ENCODE assay signal across 8 cellular contexts in genomic region chr17:55089955-55090573, GRCh38.
A peak's percentile ranks its signal among the peaks of the same experiment; 100 is the strongest.
DNase-seq lines count a peak whose midpoint lies in the region; ATAC-seq, FAIRE-seq and TF ChIP-seq lines count a peak whose summit lies in the region.

No MANE protein-coding gene starts in this region.

- CTCF ChIA-PET in activated CD8-positive, alpha-beta T cell treated with anti-CD3 and anti-CD28 coated beads for 36 hours (lab: Charles Lee) = interaction anchor here (1.3 to 1.5 kb wide), 2 partner anchors 98 to 258 kb away, joined by 3 to 5 read pairs; no protein-coding TSS in a partner anchor

- ATAC-seq in GM21529 (IDR thresholded peaks at IDR 0.05; ENCODE audit: unreplicated experiment) = peak; percentile 98
- ATAC-seq in activated CD8-positive, alpha-beta T cell treated with anti-CD3 and anti-CD28 coated beads for 36 hours = peak; percentile 99
- ATAC-seq in lower lobe of right lung = peak; percentile 52 to 67

- no peak overlapping the region for H3K4me3 ChIP-seq in HUES64 (ENCODE audit: low read length)
- no peak overlapping the region for H3K4me3 ChIP-seq in lower lobe of right lung

- H3K9me3 ChIP-seq in HUES64 (ENCODE audit: insufficient read depth, low read depth, low read length) = no peaks in the 10 kb centered on the region
- H3K9me3 ChIP-seq in lower lobe of right lung = no peaks in the 10 kb centered on the region

- peaks cover 7% of the 10 kb centered on the region for H3K36me3 Mint-ChIP-seq in activated CD8-positive, alpha-beta T cell treated with anti-CD3 and anti-CD28 coated beads for 36 hours (ENCODE audit: low read depth)

- H3K9ac ChIP-seq in HUES64 (ENCODE audit: low read depth, low read length) = peak overlapping the region; percentile 5; the same call in 1 of the 2 replicates

- H3K9me3 Mint-ChIP-seq in activated CD8-positive, alpha-beta T cell treated with anti-CD3 and anti-CD28 coated beads for 36 hours = no peaks in the 10 kb centered on the region

- DNase-seq in GM12892 (ENCODE audit: insufficient read length) (peak; percentile 5), lower lobe of right lung (no peak), LoVo (ENCODE audit: low spot score) (no peak), cortex of kidney (lab: John Stamatoyannopoulos, UW) (no peak), G401 (ENCODE audit: low spot score) (no peak)
- peak; percentile 68 for DNase-seq in activated CD8-positive, alpha-beta T cell treated with anti-CD3 and anti-CD28 coated beads for 36 hours

- no peak for TF ChIP-seq POLR2A in GM12892 (IDR thresholded peaks at IDR 0.05; ENCODE audit: low read depth, low read length)

- H3K27me3 ChIP-seq in HUES64 (ENCODE audit: insufficient read depth, low read length) (no peaks in the 10 kb centered on the region), lower lobe of right lung (ENCODE audit: low read depth) (no peaks in the 10 kb centered on the region)

- H3K4me1 ChIP-seq in HUES64 (ENCODE audit: insufficient read depth, low read length) (peaks cover 11% of the 10 kb centered on the region; the same call in 1 of the 2 replicates), lower lobe of right lung (no peaks in the 10 kb centered on the region)

- peak; percentile 95 for FAIRE-seq in GM12892 (lab: Jason Lieb, UNC)

- H3K4me1 Mint-ChIP-seq in activated CD8-positive, alpha-beta T cell treated with anti-CD3 and anti-CD28 coated beads for 36 hours (ENCODE audit: low read depth) = peaks cover 12% of the 10 kb centered on the region

- H3K27ac ChIP-seq in HUES64 (ENCODE audit: low read depth, low read length) (no peak overlapping the region), lower lobe of right lung (no peak overlapping the region)

- no peaks in the 10 kb centered on the region for H3K27me3 Mint-ChIP-seq in activated CD8-positive, alpha-beta T cell treated with anti-CD3 and anti-CD28 coated beads for 36 hours

- H3K4me3 Mint-ChIP-seq in activated CD8-positive, alpha-beta T cell treated with anti-CD3 and anti-CD28 coated beads for 36 hours = no peak overlapping the region

- H3K36me3 ChIP-seq in HUES64 (ENCODE audit: insufficient read depth, low read length) = no peaks in the 10 kb centered on the region; the same call in 1 of the 2 replicates
- no peaks in the 10 kb centered on the region for H3K36me3 ChIP-seq in lower lobe of right lung

- WGBS in HUES64 = 83% methylated on average over 4 of the region's 4 CpGs

- peak overlapping the region; percentile 89 for H3K27ac Mint-ChIP-seq in activated CD8-positive, alpha-beta T cell treated with anti-CD3 and anti-CD28 coated beads for 36 hours

- intact Hi-C loops in activated CD8-positive, alpha-beta T cell treated with anti-CD3 and anti-CD28 coated beads for 36 hours (cut with micrococcal nuclease) = no loop called here
- intact Hi-C loops in lower lobe of right lung (cut with DNase I) = no loop called here

- POLR2A ChIA-PET in activated CD8-positive, alpha-beta T cell treated with anti-CD3 and anti-CD28 coated beads for 36 hours (lab: Charles Lee) = no interaction called here

- in situ Hi-C loops in G401 (cut with HindIII; ENCODE audit: low sequenced_read_pairs) = no loop called here

- no peak for TF ChIP-seq CTCF in activated CD8-positive, alpha-beta T cell treated with anti-CD3 and anti-CD28 coated beads for 36 hours (IDR thresholded peaks at IDR 0.05)
- TF ChIP-seq CTCF in lower lobe of right lung (IDR thresholded peaks at IDR 0.05) = no peak

Comparison
In these comparisons a context has a peak if more than half of its experiments do, and no peak if none do; other contexts are left out.
1. DNase-seq: peak in GM12892 (single experiment) and activated CD8-positive, alpha-beta T cell treated with anti-CD3 and anti-CD28 coated beads for 36 hours (single experiment); none in lower lobe of right lung (single experiment), LoVo (single experiment), cortex of kidney (single experiment) and G401 (single experiment).
2. Peak in every context shown above with its lines, with median percentiles within 50 percentile points of each other: ATAC-seq.